10 cellular contexts compared by ENCODE assay signal in genomic region chr19:18379803-18380747, GRCh38. TPM values are rescaled to one million over a fixed set of nuclear protein-coding genes. Genes with fewer than 3 reads are reported as not detected.
DNase-seq lines count a peak whose midpoint lies in the region; ATAC-seq, FAIRE-seq and TF ChIP-seq lines count a peak whose summit lies in the region.
"Had no signal": no experiment of that assay in that cellular context is flagged by ENCODE, and none has a peak within 500 bp of the region (broad histone marks: within the 10 kb centered on the region; RNA-seq: fewer than 3 reads in every experiment).

No MANE protein-coding gene starts in this region.

- H3K36me3 ChIP-seq in HepG2 (replicated peaks in 1 of 2; ENCODE audit: control insufficient read depth in 1 of 2, insufficient read depth in 2 of 2, low read length in 2 of 2) (no peaks in the 10 kb centered on the region), vagina (no peaks in the 10 kb centered on the region)
- H3K36me3 ChIP-seq: SJSA1 had no signal

- 13% methylated on average over 17 of the region's 22 CpGs for WGBS in HepG2 (ENCODE audit: low lambda C conversion rate)

- H3K27me3 ChIP-seq in HepG2 (ENCODE audit: control insufficient read depth in 1 of 2, insufficient read depth in 2 of 2, low read length in 2 of 2) = no peaks in the 10 kb centered on the region; a peak in 1 of 5 replicates
- H3K27me3 ChIP-seq in vagina = no peaks in the 10 kb centered on the region
- H3K27me3 ChIP-seq: SJSA1 had no signal

- FAIRE-seq in HepG2 (lab: Jason Lieb, UNC) = peak; percentile 85
- no peak for FAIRE-seq in frontal cortex (lab: Jason Lieb, UNC)

- CTCF ChIA-PET in HepG2 (lab: Yijun Ruan, JAX; ENCODE audit: low intra/inter-chr PET ratio, low total read pairs) = no interaction called here

- peak; percentile 15 to 97; a peak in 2 of 4 replicates for TF ChIP-seq EP300 in HepG2 (IDR thresholded peaks at IDR 0.05; ENCODE audit: low read depth in 2 of 2, low read length in 2 of 2)
- TF ChIP-seq EP300 in HepG2 (CRISPR knock-in tag; IDR thresholded peaks at IDR 0.05; ENCODE audit: borderline replicate concordance) = peak; percentile 96

- peak overlapping the region; percentile 27; the same call in 1 of the 2 replicates for H3K9ac ChIP-seq in HepG2 (ENCODE audit: insufficient read depth, low read depth, low read length)

- in situ Hi-C loops in HepG2 (cut with HindIII; ENCODE audit: extremely low pct_ligation_motif_present, low pct_unique_long_range_greater_than_20kb) = no loop called here

- no peak overlapping the region; a peak in 1 of 6 replicates for H3K4me3 ChIP-seq in HepG2 (replicated peaks in 1 of 3; ENCODE audit: insufficient read depth in 1 of 3, low read depth in 2 of 3, low read length in 3 of 3)
- H3K4me3 ChIP-seq in vagina = no peak overlapping the region
- H3K4me3 ChIP-seq: SJSA1 had no signal

- TF ChIP-seq CTCF in HepG2 (CRISPR knock-in tag; IDR thresholded peaks at IDR 0.05) = 0 out of 2 replicates have a peak, but pooled peaks have one; percentile 31
- TF ChIP-seq CTCF in vagina (IDR thresholded peaks at IDR 0.05) = no peak

- ATAC-seq in HepG2 (peak; percentile 90), HG03039 (IDR thresholded peaks at IDR 0.05; ENCODE audit: unreplicated experiment) (no peak)

- H3K79me2 ChIP-seq in HepG2 (ENCODE audit: insufficient read depth, low read length) = peaks cover 34% of the 10 kb centered on the region

- peaks cover 96% of the 10 kb centered on the region for H3K4me1 ChIP-seq in HepG2 (ENCODE audit: insufficient read depth, low read length)
- peaks cover 18% of the 10 kb centered on the region for H3K4me1 ChIP-seq in vagina

- no peaks in the 10 kb centered on the region for H3K9me3 ChIP-seq in HepG2 (ENCODE audit: low read length)
- no peaks in the 10 kb centered on the region for H3K9me3 ChIP-seq in vagina
- H3K9me3 ChIP-seq: SJSA1 had no signal

- peak overlapping the region; percentile 80 for H3K27ac ChIP-seq in HepG2 (ENCODE audit: extremely low read length, insufficient read depth, low read length)
- peak overlapping the region; percentile 88 for H3K27ac ChIP-seq in vagina
- H3K27ac ChIP-seq: SJSA1 had no signal

- intact Hi-C loops in HepG2 (cut with micrococcal nuclease; ENCODE audit: unreplicated experiment) = no loop called here
- intact Hi-C loops in vagina (cut with DNase I) = no loop called here

- POLR2A ChIA-PET in HepG2 (lab: Yijun Ruan, JAX) = interaction anchor here (0.6 to 14.3 kb wide), 21 partner anchors 9 to 207 kb away, joined by 3 to 514 read pairs (median 4); partner anchors contain the start of genes IQCN, JUND, LSM4 and PGPEP1

- DNase-seq in NCI-H345 (lab: John Stamatoyannopoulos, UW) (peak; percentile 27), NCI-H345 treated with DMSO at 0.1 percent for 48 hours (lab: John Stamatoyannopoulos, UW; ENCODE audit: unreplicated experiment) (no peak), astrocyte of the hippocampus (ENCODE audit: low read depth, low spot score) (peak; percentile 86), HepG2 (ENCODE audit: low spot score) (peak; percentile 98), vagina (ENCODE audit: extremely low spot score in 2 of 2) (peak in 1 of 2 donors; percentile 99), NCI-H2227 treated with DMSO at 0.1 percent for 48 hours (lab: John Stamatoyannopoulos, UW) (no peak), frontal cortex (ENCODE audit: low spot score in 2 of 2) (no peak)
- DNase-seq: naive B cell had no signal

- peak in 1 of 2 experiments; percentile 15; a peak in 1 of 4 replicates for TF ChIP-seq POLR2A in HepG2 (IDR thresholded peaks at IDR 0.05; ENCODE audit: insufficient read depth in 1 of 2, low read depth in 2 of 2, low read length in 2 of 2)
- TF ChIP-seq POLR2A in vagina (IDR thresholded peaks at IDR 0.05) = no peak

- TF ChIP-seq RAD21 in HepG2 (CRISPR knock-in tag; IDR thresholded peaks at IDR 0.05) = no peak

- TSS peak; percentile 79 for BruUV-seq in HepG2 (replicated peaks; lab: Mats Ljungman, UMichigan)

- H2AFZ ChIP-seq in HepG2 (ENCODE audit: low read length) = no peak overlapping the region

- no peaks in the 10 kb centered on the region for H4K20me1 ChIP-seq in HepG2 (ENCODE audit: insufficient read depth, low read length)

- peak overlapping the region; percentile 54 for H3K4me2 ChIP-seq in HepG2 (ENCODE audit: low read depth, low read length)

RNA-seq across cellular contexts. Expression of gene GDF15, which starts 5.9 kb away (rescaled TPM):
- total RNA-seq in HepG2 (2016; rRNA removed; fragmentation: Illumina TruSeq; extraction: Trizol) = 43.0 and 146 TPM in 2 replicates
- 42.0 and 45.2 TPM in 2 replicates for total RNA-seq in HepG2 (2016; cell fraction: cytosol; rRNA removed; fragmentation: Illumina TruSeq; extraction: Trizol; ENCODE audit: low read depth)
- total RNA-seq in HepG2 (2016; cell fraction: insoluble cytoplasmic fraction; rRNA removed; fragmentation: Illumina TruSeq; extraction: Trizol) = 37.4 and 148 TPM in 2 replicates
- 53.4 and 57.4 TPM in 2 replicates for total RNA-seq in HepG2 (2016; cell fraction: membrane; rRNA removed; fragmentation: Illumina TruSeq; extraction: Trizol)
- total RNA-seq in HepG2 (2016; cell fraction: nucleus; rRNA removed; fragmentation: Illumina TruSeq; extraction: Trizol) = 112 and 139 TPM in 2 replicates
- 422 and 537 TPM in 2 replicates for polyA plus RNA-seq in HepG2 (2011; rRNA removed)
- polyA plus RNA-seq in HepG2 (2011; cell fraction: cytosol; rRNA removed) = 539 and 794 TPM in 2 replicates
- 1,510 and 1,558 TPM in 2 replicates for polyA plus RNA-seq in HepG2 (2011; cell fraction: nucleus; rRNA removed)
- 229 and 758 TPM in 2 replicates for polyA plus RNA-seq in HepG2 (2012)
- polyA plus RNA-seq in HepG2 (2016; cell fraction: cytosol; fragmentation: Illumina TruSeq; extraction: Trizol; ENCODE audit: low read depth) = 22.2 and 24.9 TPM in 2 replicates
- polyA plus RNA-seq in HepG2 (2016; cell fraction: insoluble cytoplasmic fraction; fragmentation: Illumina TruSeq; extraction: Trizol; ENCODE audit: low read depth) = 49.2 and 57.0 TPM in 2 replicates
- polyA plus RNA-seq in HepG2 (2016; cell fraction: membrane; fragmentation: Illumina TruSeq; extraction: Trizol; ENCODE audit: low read depth) = 30.8 and 31.5 TPM in 2 replicates
- polyA plus RNA-seq in HepG2 (2016; cell fraction: nucleus; fragmentation: Illumina TruSeq; extraction: Trizol; ENCODE audit: insufficient read depth, low read depth) = 315 and 334 TPM in 2 replicates
- polyA minus RNA-seq in HepG2 (2011; rRNA and poly(A)+ RNA removed; ENCODE audit: low replicate concordance) = 4.5 and 440 TPM in 2 replicates
- polyA minus RNA-seq in HepG2 (2011; cell fraction: cytosol; rRNA and poly(A)+ RNA removed) = 366 and 433 TPM in 2 replicates
- 115 and 151 TPM in 2 replicates for polyA minus RNA-seq in HepG2 (2011; cell fraction: nucleus; rRNA and poly(A)+ RNA removed)
- total RNA-seq in vagina = 25.5 TPM
- total RNA-seq in frontal cortex = not detected

RNA-seq across cellular contexts. Expression of gene LRRC25, which starts 17.3 kb away (rescaled TPM):
- total RNA-seq in HepG2 (2016; rRNA removed; fragmentation: Illumina TruSeq; extraction: Trizol) (0.13 TPM in 1 of 2 replicates, not detected in the other), vagina (3.9 TPM), frontal cortex (0.41 TPM)
- 0.20 TPM in 1 of 2 replicates, not detected in the other for total RNA-seq in HepG2 (2016; cell fraction: cytosol; rRNA removed; fragmentation: Illumina TruSeq; extraction: Trizol; ENCODE audit: low read depth)
- 0.11 TPM in 1 of 2 replicates, not detected in the other for total RNA-seq in HepG2 (2016; cell fraction: insoluble cytoplasmic fraction; rRNA removed; fragmentation: Illumina TruSeq; extraction: Trizol)
- total RNA-seq in HepG2 (2016; cell fraction: membrane; rRNA removed; fragmentation: Illumina TruSeq; extraction: Trizol) = 0.17 and 0.19 TPM in 2 replicates
- total RNA-seq in HepG2 (2016; cell fraction: nucleus; rRNA removed; fragmentation: Illumina TruSeq; extraction: Trizol) = 0.25 TPM in 1 of 2 replicates, not detected in the other
- polyA plus RNA-seq in HepG2 (2011; rRNA removed) = 0.53 and 0.85 TPM in 2 replicates
- 0.66 and 0.68 TPM in 2 replicates for polyA plus RNA-seq in HepG2 (2011; cell fraction: cytosol; rRNA removed)
- polyA plus RNA-seq in HepG2 (2011; cell fraction: nucleus; rRNA removed) = 0.16 and 0.35 TPM in 2 replicates
- 0.11 and 0.13 TPM in 2 replicates for polyA plus RNA-seq in HepG2 (2012)
- 0.05 TPM in 1 of 2 replicates, not detected in the other for polyA plus RNA-seq in HepG2 (2016; cell fraction: cytosol; fragmentation: Illumina TruSeq; extraction: Trizol; ENCODE audit: low read depth)
- 0.12 and 0.15 TPM in 2 replicates for polyA plus RNA-seq in HepG2 (2016; cell fraction: insoluble cytoplasmic fraction; fragmentation: Illumina TruSeq; extraction: Trizol; ENCODE audit: low read depth)
- 0.13 TPM in 1 of 2 replicates, not detected in the other for polyA plus RNA-seq in HepG2 (2016; cell fraction: membrane; fragmentation: Illumina TruSeq; extraction: Trizol; ENCODE audit: low read depth)
- not detected in 2 replicates for polyA plus RNA-seq in HepG2 (2016; cell fraction: nucleus; fragmentation: Illumina TruSeq; extraction: Trizol; ENCODE audit: insufficient read depth, low read depth)
- 0.60 TPM in 1 of 2 replicates, not detected in the other for polyA minus RNA-seq in HepG2 (2011; rRNA and poly(A)+ RNA removed; ENCODE audit: low replicate concordance)
- polyA minus RNA-seq in HepG2 (2011; cell fraction: cytosol; rRNA and poly(A)+ RNA removed) = 0.40 and 0.70 TPM in 2 replicates
- polyA minus RNA-seq in HepG2 (2011; cell fraction: nucleus; rRNA and poly(A)+ RNA removed) = 0.25 TPM in 1 of 2 replicates, not detected in the other
- total RNA-seq: SJSA1 had no signal

RNA-seq across cellular contexts. Expression of gene SSBP4, which starts 39.1 kb away (rescaled TPM):
- total RNA-seq in HepG2 (2016; rRNA removed; fragmentation: Illumina TruSeq; extraction: Trizol) (19.3 and 39.5 TPM in 2 replicates), vagina (72.7 TPM), frontal cortex (69.3 TPM)
- 95.2 and 104 TPM in 2 replicates for total RNA-seq in HepG2 (2016; cell fraction: cytosol; rRNA removed; fragmentation: Illumina TruSeq; extraction: Trizol; ENCODE audit: low read depth)
- total RNA-seq in HepG2 (2016; cell fraction: insoluble cytoplasmic fraction; rRNA removed; fragmentation: Illumina TruSeq; extraction: Trizol) = 14.4 and 39.0 TPM in 2 replicates
- total RNA-seq in HepG2 (2016; cell fraction: membrane; rRNA removed; fragmentation: Illumina TruSeq; extraction: Trizol) = 103 and 124 TPM in 2 replicates
- 26.9 and 35.1 TPM in 2 replicates for total RNA-seq in HepG2 (2016; cell fraction: nucleus; rRNA removed; fragmentation: Illumina TruSeq; extraction: Trizol)
- polyA plus RNA-seq in HepG2 (2011; rRNA removed) = 20.8 and 33.4 TPM in 2 replicates
- polyA plus RNA-seq in HepG2 (2011; cell fraction: cytosol; rRNA removed) = 11.6 and 28.6 TPM in 2 replicates
- polyA plus RNA-seq in HepG2 (2011; cell fraction: nucleus; rRNA removed) = 200 and 290 TPM in 2 replicates
- polyA plus RNA-seq in HepG2 (2012) = 18.2 and 31.6 TPM in 2 replicates
- polyA plus RNA-seq in HepG2 (2016; cell fraction: cytosol; fragmentation: Illumina TruSeq; extraction: Trizol; ENCODE audit: low read depth) = 133 and 147 TPM in 2 replicates
- polyA plus RNA-seq in HepG2 (2016; cell fraction: insoluble cytoplasmic fraction; fragmentation: Illumina TruSeq; extraction: Trizol; ENCODE audit: low read depth) = 34.3 and 41.3 TPM in 2 replicates
- 147 and 152 TPM in 2 replicates for polyA plus RNA-seq in HepG2 (2016; cell fraction: membrane; fragmentation: Illumina TruSeq; extraction: Trizol; ENCODE audit: low read depth)
- 117 and 122 TPM in 2 replicates for polyA plus RNA-seq in HepG2 (2016; cell fraction: nucleus; fragmentation: Illumina TruSeq; extraction: Trizol; ENCODE audit: insufficient read depth, low read depth)
- polyA minus RNA-seq in HepG2 (2011; rRNA and poly(A)+ RNA removed; ENCODE audit: low replicate concordance) = 10.3 and 12.3 TPM in 2 replicates
- polyA minus RNA-seq in HepG2 (2011; cell fraction: cytosol; rRNA and poly(A)+ RNA removed) = 12.0 and 13.9 TPM in 2 replicates
- 20.1 and 21.6 TPM in 2 replicates for polyA minus RNA-seq in HepG2 (2011; cell fraction: nucleus; rRNA and poly(A)+ RNA removed)

RNA-seq across cellular contexts. Expression of gene PGPEP1, which starts 39.7 kb away (rescaled TPM):
- total RNA-seq in HepG2 (2016; rRNA removed; fragmentation: Illumina TruSeq; extraction: Trizol) (56.6 and 57.7 TPM in 2 replicates), vagina (27.5 TPM), frontal cortex (18.3 TPM)
- 13.1 and 14.4 TPM in 2 replicates for total RNA-seq in HepG2 (2016; cell fraction: cytosol; rRNA removed; fragmentation: Illumina TruSeq; extraction: Trizol; ENCODE audit: low read depth)
- 51.1 and 64.9 TPM in 2 replicates for total RNA-seq in HepG2 (2016; cell fraction: insoluble cytoplasmic fraction; rRNA removed; fragmentation: Illumina TruSeq; extraction: Trizol)
- total RNA-seq in HepG2 (2016; cell fraction: membrane; rRNA removed; fragmentation: Illumina TruSeq; extraction: Trizol) = 36.0 and 36.7 TPM in 2 replicates
- 30.3 and 33.5 TPM in 2 replicates for total RNA-seq in HepG2 (2016; cell fraction: nucleus; rRNA removed; fragmentation: Illumina TruSeq; extraction: Trizol)
- 53.1 and 64.3 TPM in 2 replicates for polyA plus RNA-seq in HepG2 (2011; rRNA removed)
- 37.2 and 38.6 TPM in 2 replicates for polyA plus RNA-seq in HepG2 (2011; cell fraction: cytosol; rRNA removed)
- polyA plus RNA-seq in HepG2 (2011; cell fraction: nucleus; rRNA removed) = 97.0 and 102 TPM in 2 replicates
- polyA plus RNA-seq in HepG2 (2012) = 26.8 and 28.6 TPM in 2 replicates
- 15.6 and 16.2 TPM in 2 replicates for polyA plus RNA-seq in HepG2 (2016; cell fraction: cytosol; fragmentation: Illumina TruSeq; extraction: Trizol; ENCODE audit: low read depth)
- 40.6 and 44.1 TPM in 2 replicates for polyA plus RNA-seq in HepG2 (2016; cell fraction: insoluble cytoplasmic fraction; fragmentation: Illumina TruSeq; extraction: Trizol; ENCODE audit: low read depth)
- 22.8 and 23.5 TPM in 2 replicates for polyA plus RNA-seq in HepG2 (2016; cell fraction: membrane; fragmentation: Illumina TruSeq; extraction: Trizol; ENCODE audit: low read depth)
- 51.1 and 66.5 TPM in 2 replicates for polyA plus RNA-seq in HepG2 (2016; cell fraction: nucleus; fragmentation: Illumina TruSeq; extraction: Trizol; ENCODE audit: insufficient read depth, low read depth)
- 22.4 and 187 TPM in 2 replicates for polyA minus RNA-seq in HepG2 (2011; rRNA and poly(A)+ RNA removed; ENCODE audit: low replicate concordance)
- polyA minus RNA-seq in HepG2 (2011; cell fraction: cytosol; rRNA and poly(A)+ RNA removed) = 44.1 and 52.6 TPM in 2 replicates
- 46.4 and 57.7 TPM in 2 replicates for polyA minus RNA-seq in HepG2 (2011; cell fraction: nucleus; rRNA and poly(A)+ RNA removed)

RNA-seq across cellular contexts. Expression of gene LSM4, which starts 57.2 kb away (rescaled TPM):
- total RNA-seq in HepG2 (2016; rRNA removed; fragmentation: Illumina TruSeq; extraction: Trizol) = 166 and 188 TPM in 2 replicates
- 129 and 159 TPM in 2 replicates for total RNA-seq in HepG2 (2016; cell fraction: cytosol; rRNA removed; fragmentation: Illumina TruSeq; extraction: Trizol; ENCODE audit: low read depth)
- 185 and 208 TPM in 2 replicates for total RNA-seq in HepG2 (2016; cell fraction: insoluble cytoplasmic fraction; rRNA removed; fragmentation: Illumina TruSeq; extraction: Trizol)
- 248 and 299 TPM in 2 replicates for total RNA-seq in HepG2 (2016; cell fraction: membrane; rRNA removed; fragmentation: Illumina TruSeq; extraction: Trizol)
- total RNA-seq in HepG2 (2016; cell fraction: nucleus; rRNA removed; fragmentation: Illumina TruSeq; extraction: Trizol) = 62.8 and 69.8 TPM in 2 replicates
- 65.8 and 66.8 TPM in 2 replicates for polyA plus RNA-seq in HepG2 (2011; rRNA removed)
- 97.1 and 133 TPM in 2 replicates for polyA plus RNA-seq in HepG2 (2011; cell fraction: cytosol; rRNA removed)
- polyA plus RNA-seq in HepG2 (2011; cell fraction: nucleus; rRNA removed) = 51.8 and 54.0 TPM in 2 replicates
- polyA plus RNA-seq in HepG2 (2012) = 62.7 and 78.9 TPM in 2 replicates
- polyA plus RNA-seq in HepG2 (2016; cell fraction: cytosol; fragmentation: Illumina TruSeq; extraction: Trizol; ENCODE audit: low read depth) = 166 and 238 TPM in 2 replicates
- 205 and 220 TPM in 2 replicates for polyA plus RNA-seq in HepG2 (2016; cell fraction: insoluble cytoplasmic fraction; fragmentation: Illumina TruSeq; extraction: Trizol; ENCODE audit: low read depth)
- 217 and 267 TPM in 2 replicates for polyA plus RNA-seq in HepG2 (2016; cell fraction: membrane; fragmentation: Illumina TruSeq; extraction: Trizol; ENCODE audit: low read depth)
- polyA plus RNA-seq in HepG2 (2016; cell fraction: nucleus; fragmentation: Illumina TruSeq; extraction: Trizol; ENCODE audit: insufficient read depth, low read depth) = 105 and 120 TPM in 2 replicates
- 40.8 and 88.8 TPM in 2 replicates for polyA minus RNA-seq in HepG2 (2011; rRNA and poly(A)+ RNA removed; ENCODE audit: low replicate concordance)
- polyA minus RNA-seq in HepG2 (2011; cell fraction: cytosol; rRNA and poly(A)+ RNA removed) = 24.9 and 32.6 TPM in 2 replicates
- polyA minus RNA-seq in HepG2 (2011; cell fraction: nucleus; rRNA and poly(A)+ RNA removed) = 13.4 and 14.2 TPM in 2 replicates
- 54.3 TPM for total RNA-seq in vagina
- total RNA-seq in frontal cortex = 80.3 TPM

Comparison
In these comparisons a context has a peak if more than half of its experiments do, and no peak if none do; other contexts are left out.
1. DNase-seq: peak in NCI-H345 (single experiment), astrocyte of the hippocampus (single experiment) and HepG2 (single experiment); none in NCI-H345 treated with DMSO at 0.1 percent for 48 hours (single experiment), NCI-H2227 treated with DMSO at 0.1 percent for 48 hours (single experiment) and frontal cortex (0 of 2).
2. RNA of gene GDF15, which starts 5.9 kb away (total RNA-seq): 37.4 to 148 TPM in HepG2 and 25.5 TPM in vagina (single experiment); not detected in frontal cortex (single experiment); every median in the first group is over 10 times any median in the second.